In genomic region chr12:52362118-52362726, GRCh38 we compare ENCODE assay signal across 14 cellular contexts. TPM values are rescaled to one million over a fixed set of nuclear protein-coding genes. Genes with fewer than 3 reads are reported as not detected.
DNase-seq lines count a peak whose midpoint lies in the region; ATAC-seq, FAIRE-seq and TF ChIP-seq lines count a peak whose summit lies in the region.
"Had no signal": no experiment of that assay in that cellular context is flagged by ENCODE, and none has a peak within 500 bp of the region (broad histone marks: within the 10 kb centered on the region; RNA-seq: fewer than 3 reads in every experiment).

No MANE protein-coding gene starts in this region.

- no peak overlapping the region for H2BK15ac ChIP-seq in H1 (ENCODE audit: low read length)

- peak; percentile 23 to 36; a peak in 2 of 4 replicates for TF ChIP-seq RAD21 in H1 (IDR thresholded peaks at IDR 0.05 in 1 of 2, conservative IDR thresholded peaks at IDR 0.05 in 1 of 2; ENCODE audit: low read depth in 2 of 2, low read length in 2 of 2)

- H3K27me3 ChIP-seq in right atrium auricular region (no peaks in the 10 kb centered on the region), H1 (replicated peaks in 1 of 4; ENCODE audit: control insufficient read depth in 3 of 4, extremely low read depth in 1 of 4, insufficient read depth in 3 of 4, low read length in 3 of 4) (no peaks in the 10 kb centered on the region), spleen (replicated peaks in 1 of 7) (peaks cover 0 to 5% (median 0%) of the 10 kb centered on the region in 7 donors)

- TF ChIP-seq EP300 in H1 (IDR thresholded peaks at IDR 0.05; ENCODE audit: borderline replicate concordance in 1 of 2, low read depth in 2 of 2, low read length in 2 of 2) = no peak

- no peak overlapping the region for H3K4me3 ChIP-seq in right atrium auricular region
- H3K4me3 ChIP-seq in H1 (ENCODE audit: extremely low read depth in 1 of 4, insufficient read depth in 2 of 4, low read depth in 3 of 4, low read length in 4 of 4) = no peak overlapping the region
- H3K4me3 ChIP-seq in spleen = no peak overlapping the region
- H3K4me3 ChIP-seq: lung, suprapubic skin had no signal

- H2BK120ac ChIP-seq in H1 (replicated peaks; ENCODE audit: low read depth, low read length) = no peak overlapping the region

- H3K9ac ChIP-seq in H1 (replicated peaks in 1 of 4; ENCODE audit: extremely low read depth in 1 of 4, low read depth in 3 of 4, low read length in 3 of 4) = no peak overlapping the region

- no peaks in the 10 kb centered on the region for H3K4me1 ChIP-seq in right atrium auricular region
- H3K4me1 ChIP-seq in H1 (replicated peaks in 1 of 4; ENCODE audit: control insufficient read depth in 3 of 4, insufficient read depth in 4 of 4, low read length in 3 of 4) = no peaks in the 10 kb centered on the region
- peaks cover 5 to 23% (median 15%) of the 10 kb centered on the region in 6 donors for H3K4me1 ChIP-seq in spleen

- H3K18ac ChIP-seq in H1 (ENCODE audit: extremely low read depth, low read length) = no peak overlapping the region

- H3K27ac ChIP-seq in right atrium auricular region (no peak overlapping the region), H1 (ENCODE audit: low read depth, low read length) (no peak overlapping the region), spleen (no peak overlapping the region)
- H3K27ac ChIP-seq: suprapubic skin had no signal

- no peak overlapping the region for H3K4ac ChIP-seq in H1 (replicated peaks; ENCODE audit: insufficient read length, low read depth, low read length)

- intact Hi-C loops in cardiac septum (cut with DNase I) (no loop called here), spleen (cut with DNase I; ENCODE audit: low total_unique reads) (no loop called here)

- H4K20me1 ChIP-seq in H1 (replicated peaks in 1 of 2; ENCODE audit: control insufficient read depth in 1 of 2, insufficient read depth in 2 of 2, low read length in 2 of 2) = peaks cover 0 to 2% of the 10 kb centered on the region in 2 experiments

- H2AK5ac ChIP-seq in H1 (ENCODE audit: low read depth, low read length) = no peak overlapping the region

- DNase-seq in cardiac septum (ENCODE audit: low spot score) (peak; percentile 68), right atrium auricular region (ENCODE audit: low spot score) (no peak), NAMALWA (ENCODE audit: low spot score) (peak; percentile 26), H1 (ENCODE audit: low read depth in 1 of 2, low spot score in 2 of 2) (peak in 1 of 2 experiments; percentile 60), spleen (peak; percentile 62), AML-193 (lab: John Stamatoyannopoulos, UW) (no peak), GM19239 (ENCODE audit: insufficient read length, low spot score) (no peak)
- DNase-seq: activated gamma-delta T cell treated with Interleukin-2 at 50 U/mL for 16 hours; CD4-positive, CD25-positive, alpha-beta regulatory T cell; SHP77 had no signal

- no peak overlapping the region for H2BK20ac ChIP-seq in H1 (ENCODE audit: low read length)

- H2BK12ac ChIP-seq in H1 (ENCODE audit: low read depth, low read length) = no peak overlapping the region

- 78% methylated on average over 11 of the region's 11 CpGs; no CpG with 5 or more reads in 1 of the 2 experiments for WGBS in H1 (ENCODE audit: extremely low coverage in 1 of 2, insufficient coverage in 1 of 2, insufficient read length in 1 of 2, insufficient replicate concordance in 2 of 2, low coverage in 1 of 2, low lambda C conversion rate in 2 of 2, missing lambda C conversion rate in 1 of 2), 2 experiments
- WGBS in spleen, 5 donors = 86 to 92% (median 89%) methylated on average over 10 to 11 of the region's 11 CpGs

- no peak for TF ChIP-seq POLR2A in H1 (IDR thresholded peaks at IDR 0.05; ENCODE audit: control extremely low read depth in 1 of 2, low read depth in 2 of 2, low read length in 2 of 2)
- no peak for TF ChIP-seq POLR2A in spleen (IDR thresholded peaks at IDR 0.05)

- no peak overlapping the region for H3K4me2 ChIP-seq in H1 (ENCODE audit: insufficient read depth in 1 of 2, low read depth in 2 of 2, low read length in 2 of 2)

- no peak for FAIRE-seq in H1 (lab: Jason Lieb, UNC)
- FAIRE-seq in GM19239 (lab: Jason Lieb, UNC) = no peak

- POLR2A ChIA-PET in H1 (lab: Charles Lee; ENCODE audit: partially characterized antibody) = no interaction called here

- no peak overlapping the region for H4K91ac ChIP-seq in H1 (replicated peaks; ENCODE audit: insufficient read length, low read length)

- H3K23me2 ChIP-seq in H1 (ENCODE audit: low read depth, low read length) = no peaks in the 10 kb centered on the region

- CTCF ChIA-PET in H1 (lab: Charles Lee; ENCODE audit: partially characterized antibody) = interaction anchor here (0.6 to 6.7 kb wide), 48 partner anchors 10 to 546 kb away, joined by 3 to 88 read pairs (median 4); partner anchors contain the start of genes KRT5, KRT80 and KRT84

- H3K36me3 ChIP-seq in right atrium auricular region (no peaks in the 10 kb centered on the region), H1 (ENCODE audit: control insufficient read depth in 2 of 4, insufficient read depth in 4 of 4, low read length in 3 of 4) (no peaks in the 10 kb centered on the region), spleen (no peaks in the 10 kb centered on the region)
- H3K36me3 ChIP-seq: suprapubic skin had no signal

- H3K23ac ChIP-seq in H1 (ENCODE audit: insufficient read length) = no peak overlapping the region

- no peak overlapping the region for H4K8ac ChIP-seq in H1 (ENCODE audit: extremely low read depth, insufficient read depth, low read length)

- H3K9me3 ChIP-seq in right atrium auricular region (no peaks in the 10 kb centered on the region), H1 (ENCODE audit: insufficient read depth in 2 of 2, low read depth in 1 of 2, low read length in 1 of 2) (no peaks in the 10 kb centered on the region), spleen (no peaks in the 10 kb centered on the region)
- H3K9me3 ChIP-seq: suprapubic skin had no signal

- no peak for ATAC-seq in HG03432 (IDR thresholded peaks at IDR 0.05; ENCODE audit: unreplicated experiment)

- H2AFZ ChIP-seq in H1 (ENCODE audit: low read length) = no peak overlapping the region

- no peak overlapping the region for H4K5ac ChIP-seq in H1 (ENCODE audit: insufficient read length, low read depth, low read length)

- no peak overlapping the region for H2BK5ac ChIP-seq in H1 (ENCODE audit: low read depth, low read length)

- no peak overlapping the region for H3K14ac ChIP-seq in H1 (ENCODE audit: insufficient read length)

- no peaks in the 10 kb centered on the region for H3K79me1 ChIP-seq in H1 (ENCODE audit: low read depth, low read length)

- H3K56ac ChIP-seq in H1 (replicated peaks; ENCODE audit: insufficient read length, low read depth, low read length) = no peak overlapping the region

- TF ChIP-seq CTCF in right atrium auricular region (IDR thresholded peaks at IDR 0.05) (no peak), H1 (IDR thresholded peaks at IDR 0.05; ENCODE audit: control extremely low read depth in 1 of 3, insufficient read depth in 1 of 3, low read depth in 1 of 3, low read length in 3 of 3) (peak; percentile 52 to 65 (median 57)), spleen (IDR thresholded peaks at IDR 0.05 in 8 of 11, conservative IDR thresholded peaks at IDR 0.05 in 3 of 11) (peak in 1 of 11 experiments; percentile 10)

- H3K79me2 ChIP-seq in H1 (ENCODE audit: control insufficient read depth in 1 of 2, insufficient read depth in 2 of 2, low read length in 2 of 2) = no peaks in the 10 kb centered on the region

RNA-seq across cellular contexts. Expression of gene KRT85, which starts 5.1 kb away (rescaled TPM):
- not detected for total RNA-seq in cardiac septum
- not detected for total RNA-seq in right atrium auricular region
- total RNA-seq in H1 (2021; fragmentation: NEBNext Ultra II Directional; extraction: Animal tissue kit (Norgen Biotek cat#: 25700)) = not detected in 2 replicates
- not detected in 2 replicates for polyA plus RNA-seq in H1 (2011; rRNA removed)
- polyA plus RNA-seq in H1 (2011; cell fraction: cytosol; rRNA removed) = not detected
- polyA plus RNA-seq in H1 (2011; cell fraction: nucleus; rRNA removed) = not detected
- polyA plus RNA-seq in H1 (2012, experiment 1 of 2) = not detected in 4 replicates
- not detected for polyA plus RNA-seq in H1 (2012, experiment 2 of 2)
- not detected for polyA plus RNA-seq in H1 (2013, experiment 1 of 2)
- not detected for polyA plus RNA-seq in H1 (2013, experiment 2 of 2)
- polyA minus RNA-seq in H1 (2011; rRNA and poly(A)+ RNA removed) = not detected in 2 replicates
- not detected for polyA minus RNA-seq in H1 (2011; cell fraction: cytosol; rRNA and poly(A)+ RNA removed)
- not detected for polyA minus RNA-seq in H1 (2011; cell fraction: nucleus; rRNA and poly(A)+ RNA removed)
- under 1 TPM in 1 of 7 donors, not detected in 6; 0.52 TPM for total RNA-seq in spleen
- polyA plus RNA-seq in spleen = not detected
- total RNA-seq: CD4-positive, CD25-positive, alpha-beta regulatory T cell; lung; posterior vena cava had no signal
- polyA plus RNA-seq: CD4-positive, CD25-positive, alpha-beta regulatory T cell; lung had no signal

RNA-seq across cellular contexts. Expression of gene KRT84, which starts 23.2 kb away (rescaled TPM):
- total RNA-seq in cardiac septum = not detected
- under 1 TPM in 1 of 2 donors, not detected in 1; 0.28 TPM for total RNA-seq in right atrium auricular region
- not detected in 2 replicates for total RNA-seq in H1 (2021; fragmentation: NEBNext Ultra II Directional; extraction: Animal tissue kit (Norgen Biotek cat#: 25700))
- not detected in 2 replicates for polyA plus RNA-seq in H1 (2011; rRNA removed)
- polyA plus RNA-seq in H1 (2011; cell fraction: cytosol; rRNA removed) = not detected
- polyA plus RNA-seq in H1 (2011; cell fraction: nucleus; rRNA removed) = not detected
- not detected in 4 replicates for polyA plus RNA-seq in H1 (2012, experiment 1 of 2)
- polyA plus RNA-seq in H1 (2012, experiment 2 of 2) = not detected
- polyA plus RNA-seq in H1 (2013, experiment 1 of 2) = not detected
- polyA plus RNA-seq in H1 (2013, experiment 2 of 2) = not detected
- polyA minus RNA-seq in H1 (2011; rRNA and poly(A)+ RNA removed) = not detected in 2 replicates
- not detected for polyA minus RNA-seq in H1 (2011; cell fraction: cytosol; rRNA and poly(A)+ RNA removed)
- not detected for polyA minus RNA-seq in H1 (2011; cell fraction: nucleus; rRNA and poly(A)+ RNA removed)
- total RNA-seq in spleen = under 1 TPM in 1 of 7 donors, not detected in 6; 0.52 TPM
- not detected for polyA plus RNA-seq in spleen
- total RNA-seq: CD4-positive, CD25-positive, alpha-beta regulatory T cell; lung; posterior vena cava had no signal
- polyA plus RNA-seq: CD4-positive, CD25-positive, alpha-beta regulatory T cell; lung had no signal

RNA-seq across cellular contexts. Expression of gene KRT83, which starts 41.0 kb away (rescaled TPM):
- total RNA-seq in cardiac septum (not detected), right atrium auricular region (not detected), spleen (not detected)
- total RNA-seq in H1 (2021; fragmentation: NEBNext Ultra II Directional; extraction: Animal tissue kit (Norgen Biotek cat#: 25700)) = not detected in 2 replicates
- polyA plus RNA-seq in H1 (2011; rRNA removed) (not detected in 2 replicates), spleen (not detected)
- polyA plus RNA-seq in H1 (2011; cell fraction: cytosol; rRNA removed) = not detected
- polyA plus RNA-seq in H1 (2011; cell fraction: nucleus; rRNA removed) = not detected
- not detected in 4 replicates for polyA plus RNA-seq in H1 (2012, experiment 1 of 2)
- not detected for polyA plus RNA-seq in H1 (2012, experiment 2 of 2)
- not detected for polyA plus RNA-seq in H1 (2013, experiment 1 of 2)
- not detected for polyA plus RNA-seq in H1 (2013, experiment 2 of 2)
- polyA minus RNA-seq in H1 (2011; rRNA and poly(A)+ RNA removed) = not detected in 2 replicates
- not detected for polyA minus RNA-seq in H1 (2011; cell fraction: cytosol; rRNA and poly(A)+ RNA removed)
- polyA minus RNA-seq in H1 (2011; cell fraction: nucleus; rRNA and poly(A)+ RNA removed) = not detected
- total RNA-seq: CD4-positive, CD25-positive, alpha-beta regulatory T cell; lung; posterior vena cava had no signal
- polyA plus RNA-seq: CD4-positive, CD25-positive, alpha-beta regulatory T cell; lung had no signal

RNA-seq across cellular contexts. Expression of gene KRT82, which starts 43.9 kb away (rescaled TPM):
- not detected for total RNA-seq in cardiac septum
- not detected for total RNA-seq in right atrium auricular region
- total RNA-seq in H1 (2021; fragmentation: NEBNext Ultra II Directional; extraction: Animal tissue kit (Norgen Biotek cat#: 25700)) = not detected in 2 replicates
- not detected in 2 replicates for polyA plus RNA-seq in H1 (2011; rRNA removed)
- not detected for polyA plus RNA-seq in H1 (2011; cell fraction: cytosol; rRNA removed)
- not detected for polyA plus RNA-seq in H1 (2011; cell fraction: nucleus; rRNA removed)
- polyA plus RNA-seq in H1 (2012, experiment 1 of 2) = not detected in 4 replicates
- not detected for polyA plus RNA-seq in H1 (2012, experiment 2 of 2)
- not detected for polyA plus RNA-seq in H1 (2013, experiment 1 of 2)
- not detected for polyA plus RNA-seq in H1 (2013, experiment 2 of 2)
- polyA minus RNA-seq in H1 (2011; rRNA and poly(A)+ RNA removed) = not detected in 2 replicates
- polyA minus RNA-seq in H1 (2011; cell fraction: cytosol; rRNA and poly(A)+ RNA removed) = not detected
- polyA minus RNA-seq in H1 (2011; cell fraction: nucleus; rRNA and poly(A)+ RNA removed) = not detected
- total RNA-seq in spleen = not detected
- under 1 TPM in 1 of 3 donors, not detected in 2; 0.04 TPM for polyA plus RNA-seq in spleen
- total RNA-seq: CD4-positive, CD25-positive, alpha-beta regulatory T cell; lung; posterior vena cava had no signal
- polyA plus RNA-seq: CD4-positive, CD25-positive, alpha-beta regulatory T cell; lung had no signal

Comparison
In these comparisons a context has a peak if more than half of its experiments do, and no peak if none do; other contexts are left out.
1. DNase-seq: peak in cardiac septum (single experiment), NAMALWA (single experiment) and spleen (single experiment); none in right atrium auricular region (single experiment), AML-193 (0 of 2) and GM19239 (single experiment).
2. CTCF ChIP-seq: peak in H1 (3 of 3); none in right atrium auricular region (0 of 2).